8 cellular contexts compared by ENCODE assay signal in genomic region chr1:246971322-246971721, GRCh38. TPM values are rescaled to one million over a fixed set of nuclear protein-coding genes. Genes with fewer than 3 reads are reported as not detected.
DNase-seq lines count a peak whose midpoint lies in the region; ATAC-seq and TF ChIP-seq lines count a peak whose summit lies in the region.

No MANE protein-coding gene starts in this region.

- no peaks in the 10 kb centered on the region for H3K79me2 ChIP-seq in smooth muscle cell (ENCODE audit: low read depth)

- peaks cover 5% of the 10 kb centered on the region for H3K27me3 Mint-ChIP-seq in activated T-cell treated with anti-CD3 and anti-CD28 coated beads, Interleukin-2, amount 50 U/mL, for 4 hours (ENCODE audit: low read depth)

- ATAC-seq in activated T-cell treated with anti-CD3 and anti-CD28 coated beads, Interleukin-2, amount 50 U/mL, for 4 hours: no peak
- ATAC-seq in Right ventricle myocardium superior (ENCODE audit: poor library complexity) (no peak), GM21619 (IDR thresholded peaks at IDR 0.05; ENCODE audit: unreplicated experiment) (no peak)

- 66% methylated on average over 8 of the region's 8 CpGs for WGBS in smooth muscle cell (ENCODE audit: low lambda C conversion rate)

- no peaks in the 10 kb centered on the region for H3K4me1 Mint-ChIP-seq in activated T-cell treated with anti-CD3 and anti-CD28 coated beads, Interleukin-2, amount 50 U/mL, for 4 hours (ENCODE audit: low read depth)

- H3K36me3 Mint-ChIP-seq in activated T-cell treated with anti-CD3 and anti-CD28 coated beads, Interleukin-2, amount 50 U/mL, for 4 hours (ENCODE audit: insufficient read depth): no peaks in the 10 kb centered on the region

- no peaks in the 10 kb centered on the region for H3K4me1 ChIP-seq in smooth muscle cell (ENCODE audit: low read depth)

- no peaks in the 10 kb centered on the region for H4K20me1 ChIP-seq in smooth muscle cell (ENCODE audit: low read depth)

- no peaks in the 10 kb centered on the region for H3K27me3 ChIP-seq in smooth muscle cell (ENCODE audit: low read depth)

- no peak overlapping the region for H3K4me3 ChIP-seq in GM12864 (ENCODE audit: low read depth, low read length)
- no peak overlapping the region for H3K4me3 ChIP-seq in smooth muscle cell

- peak overlapping the region; percentile 67 for H3K4me2 ChIP-seq in smooth muscle cell

- DNase-seq in GM12864 (ENCODE audit: low read depth): no peak
- DNase-seq in NCI-H460 (ENCODE audit: extremely low read depth, low read depth): peak; percentile 30
- DNase-seq in activated T-cell treated with anti-CD3 and anti-CD28 coated beads, Interleukin-2, amount 50 U/mL, for 4 hours: peak; percentile 23
- DNase-seq in Right ventricle myocardium superior: peak; percentile 71
- DNase-seq in smooth muscle cell (lab: John Stamatoyannopoulos, UW; ENCODE audit: unreplicated experiment): no peak
- DNase-seq in NCI-H1048 (lab: John Stamatoyannopoulos, UW): no peak
- no peak for DNase-seq in SK-N-DZ (ENCODE audit: low spot score)

- no peaks in the 10 kb centered on the region for H3K36me3 ChIP-seq in smooth muscle cell (ENCODE audit: low read depth)

- peaks cover 28% of the 10 kb centered on the region for H3K9me3 Mint-ChIP-seq in activated T-cell treated with anti-CD3 and anti-CD28 coated beads, Interleukin-2, amount 50 U/mL, for 4 hours

- TF ChIP-seq CTCF in GM12864 (IDR thresholded peaks at IDR 0.05; ENCODE audit: low read depth, low read length, missing control alignments) (peak; percentile 82), smooth muscle cell (IDR thresholded peaks at IDR 0.05; ENCODE audit: borderline replicate concordance, insufficient read depth, poor library complexity, severe bottlenecking) (peak; percentile 70)

- intact Hi-C loops in Right ventricle myocardium superior (cut with DNase I): loop anchor here (5.0 kb wide), 1 partner anchor 64 kb away; no protein-coding TSS in a partner anchor

- H3K9ac ChIP-seq in smooth muscle cell (ENCODE audit: low read depth): no peak overlapping the region

- H3K9me3 ChIP-seq in smooth muscle cell (replicated peaks; ENCODE audit: low read depth): no peaks in the 10 kb centered on the region

- H3K27ac ChIP-seq in smooth muscle cell (ENCODE audit: low read depth): no peak overlapping the region

- no peak overlapping the region for H2AFZ ChIP-seq in smooth muscle cell (ENCODE audit: low read depth)

- no peak overlapping the region for H3K4me3 Mint-ChIP-seq in activated T-cell treated with anti-CD3 and anti-CD28 coated beads, Interleukin-2, amount 50 U/mL, for 4 hours

- H3F3A ChIP-seq in smooth muscle cell (ENCODE audit: low read depth): no peaks in the 10 kb centered on the region

RNA-seq across cellular contexts. Expression of gene ZNF695, which starts 36.5 kb away (rescaled TPM):
- total RNA-seq in NCI-H460 (2014; rRNA removed; shearing (Covaris generic)): 12.0 and 13.1 TPM in 2 replicates
- 17.0 and 25.7 TPM in 2 replicates for polyA plus RNA-seq in NCI-H460 (2014; cell fraction: nucleus; rRNA removed)
- under 1 TPM; 0.14 to 0.48 (median 0.29) TPM for total RNA-seq in activated T-cell treated with anti-CD3 and anti-CD28 coated beads, Interleukin-2, amount 50 U/mL, for 4 hours
- not detected for total RNA-seq in Right ventricle myocardium superior
- total RNA-seq in smooth muscle cell: 0.54 and 1.1 TPM in 2 replicates
- polyA plus RNA-seq in smooth muscle cell: 0.99 and 2.7 TPM in 2 replicates
- 21.5 and 38.3 TPM in 2 replicates for polyA plus RNA-seq in SK-N-DZ (2014; cell fraction: cytosol; rRNA removed)
- 22.5 and 29.1 TPM in 2 replicates for polyA plus RNA-seq in SK-N-DZ (2014; cell fraction: nucleus; rRNA removed)

RNA-seq across cellular contexts. Expression of gene AHCTF1, which starts 39.6 kb away (rescaled TPM):
- total RNA-seq in NCI-H460 (2014; rRNA removed; shearing (Covaris generic)): 71.5 and 77.3 TPM in 2 replicates
- 43.4 and 55.6 TPM in 2 replicates for polyA plus RNA-seq in NCI-H460 (2014; cell fraction: nucleus; rRNA removed)
- total RNA-seq in activated T-cell treated with anti-CD3 and anti-CD28 coated beads, Interleukin-2, amount 50 U/mL, for 4 hours: 10 to 100 TPM; 49.4 to 55.4 (median 51.7) TPM
- total RNA-seq in Right ventricle myocardium superior (19.7 TPM), smooth muscle cell (34.0 and 41.2 TPM in 2 replicates)
- 7.2 and 7.3 TPM in 2 replicates for polyA plus RNA-seq in smooth muscle cell
- 25.4 and 25.6 TPM in 2 replicates for polyA plus RNA-seq in SK-N-DZ (2014; cell fraction: cytosol; rRNA removed)
- polyA plus RNA-seq in SK-N-DZ (2014; cell fraction: nucleus; rRNA removed): 22.7 and 24.7 TPM in 2 replicates

Comparison
In these comparisons a context has a peak if more than half of its experiments do, and no peak if none do; other contexts are left out.
1. DNase-seq: peak in NCI-H460 (single experiment), activated T-cell treated with anti-CD3 and anti-CD28 coated beads, Interleukin-2, amount 50 U/mL, for 4 hours (single experiment) and Right ventricle myocardium superior (single experiment); none in GM12864 (single experiment), smooth muscle cell (single experiment), NCI-H1048 (single experiment) and SK-N-DZ (single experiment).